ENCODE assay signal across 9 cellular contexts in the genomic region with DNA sequence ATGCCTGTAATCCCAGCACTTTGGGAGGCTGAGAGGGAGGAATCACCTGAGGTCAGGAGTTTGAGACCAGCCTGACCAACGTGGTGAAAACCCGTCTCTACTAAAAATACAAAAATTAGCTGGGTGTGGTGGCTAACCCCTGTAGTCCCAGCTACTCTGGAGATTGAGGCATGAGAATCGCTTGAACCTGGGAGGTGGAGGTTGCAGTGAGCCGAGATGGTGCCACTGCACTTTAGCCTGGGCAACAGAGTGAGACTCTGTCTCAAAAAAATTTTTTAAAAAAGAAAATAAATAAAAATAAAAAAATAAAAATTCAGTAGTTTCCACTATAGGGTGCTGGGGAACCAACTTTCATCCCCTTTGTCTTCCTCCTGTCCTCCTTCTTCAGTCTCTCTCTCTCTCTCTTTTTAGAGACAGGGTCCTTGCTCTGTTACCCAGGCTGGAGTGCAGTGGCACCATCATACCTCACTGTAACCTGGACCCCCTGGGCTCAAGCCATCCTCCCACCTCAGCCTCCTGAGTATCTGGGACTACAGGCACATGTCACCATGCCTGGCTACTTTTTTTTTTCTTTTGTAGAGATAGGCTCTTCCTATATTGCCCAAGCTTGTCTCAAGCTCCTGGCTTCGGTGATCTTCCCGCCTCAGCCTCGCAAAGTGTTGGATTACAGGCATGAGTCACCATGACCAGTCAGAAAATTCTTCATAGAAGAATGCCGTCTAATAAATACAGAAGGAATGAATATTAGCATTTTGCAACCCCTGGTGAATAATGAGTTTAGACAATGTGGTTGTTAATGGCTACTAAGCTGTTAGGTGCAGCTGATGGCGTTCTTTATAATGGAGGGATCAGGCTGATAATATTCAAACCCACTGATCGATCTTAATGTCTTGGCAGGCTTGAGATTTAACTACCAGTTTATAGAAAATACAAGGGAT. TPM values are rescaled to one million over a fixed set of nuclear protein-coding genes. Genes with fewer than 3 reads are reported as not detected.
DNase-seq lines count a peak whose midpoint lies in the region; ATAC-seq, FAIRE-seq and TF ChIP-seq lines count a peak whose summit lies in the region.
"Had no signal": no experiment of that assay in that cellular context is flagged by ENCODE, and none has a peak within 500 bp of the region (broad histone marks: within the 10 kb centered on the region; RNA-seq: fewer than 3 reads in every experiment).

No MANE protein-coding gene starts in this region.

- no peaks in the 10 kb centered on the region for H4K20me1 ChIP-seq in K562 (replicated peaks; ENCODE audit: control insufficient read depth, insufficient read depth, low read length)

- intact Hi-C loops in K562 (cut with micrococcal nuclease), result no loop called here

- peak overlapping the region; percentile 70 to 83; a peak in 3 of 4 replicates for H3K9ac ChIP-seq in K562 (ENCODE audit: insufficient read depth in 1 of 2, low read depth in 2 of 2, low read length in 2 of 2)

- ATAC-seq in K562 (peak; percentile 89), GM19023 (IDR thresholded peaks at IDR 0.05; ENCODE audit: unreplicated experiment) (no peak)

- CTCF ChIA-PET in K562 (lab: Yijun Ruan, JAX; ENCODE audit: low intra/inter-chr PET ratio), result interaction anchor here (0.8 kb wide), 1 partner anchor 55 kb away, joined by 3 read pairs; no protein-coding TSS in a partner anchor

- TF ChIP-seq EP300 in K562 (IDR thresholded peaks at IDR 0.05; ENCODE audit: low read length), result peak; percentile 74

- H3K9me3 ChIP-seq in K562 (replicated peaks; ENCODE audit: control insufficient read depth, insufficient read depth, low read depth, low read length) (no peaks in the 10 kb centered on the region), mesodermal cell (ENCODE audit: control insufficient read depth, low read length) (no peaks in the 10 kb centered on the region)

- peak overlapping the region; percentile 75 for H3K4me2 ChIP-seq in K562 (ENCODE audit: insufficient read depth, low read length)

- H3K36me3 ChIP-seq in K562 (ENCODE audit: control insufficient read depth, insufficient read depth, low read length), result no peaks in the 10 kb centered on the region; the same call in 2 of the 3 replicates
- no peaks in the 10 kb centered on the region for H3K36me3 ChIP-seq in mesodermal cell (ENCODE audit: control insufficient read depth, insufficient read depth, low read length)

- no peaks in the 10 kb centered on the region for H3K27me3 ChIP-seq in K562 (ENCODE audit: control insufficient read depth in 2 of 2, insufficient read depth in 2 of 2, low read length in 2 of 2)

- in situ Hi-C loops in K562 (cut with MboI), result loop anchor here (5.0 kb wide), 1 partner anchor 32 kb away; no protein-coding TSS in a partner anchor

- peak; percentile 60; the same call in 1 of the 2 replicates for TF ChIP-seq POLR2A in K562 (conservative IDR thresholded peaks at IDR 0.05)

- POLR2A ChIA-PET in K562 (lab: Yijun Ruan, JAX), result interaction anchor here (0.6 to 2.2 kb wide), 10 partner anchors 8 to 507 kb away, joined by 3 to 10 read pairs (median 3); partner anchors contain the start of gene RBM20

- BruUV-seq in K562 (replicated peaks; lab: Mats Ljungman, UMichigan), result no TSS peak

- peaks cover 31% of the 10 kb centered on the region for H3K79me2 ChIP-seq in K562 (ENCODE audit: control insufficient read depth, insufficient read depth, low read length)

- H3K27ac ChIP-seq in K562 (ENCODE audit: extremely low read depth, low read depth, low read length) (peak overlapping the region; percentile 98), mesodermal cell (ENCODE audit: low read depth, low read length, severe bottlenecking) (peak overlapping the region; percentile 45)

- peaks cover 12 to 16% of the 10 kb centered on the region in 2 experiments; a peak in 4 of 5 replicates for H3K4me1 ChIP-seq in K562 (replicated peaks in 1 of 2; ENCODE audit: control insufficient read depth in 2 of 2, insufficient read depth in 2 of 2, low read length in 2 of 2)
- peaks cover 21% of the 10 kb centered on the region for H3K4me1 ChIP-seq in mesodermal cell (ENCODE audit: control insufficient read depth, insufficient read depth, low read length, poor library complexity, severe bottlenecking)

- TF ChIP-seq RAD21 in K562 (CRISPR knock-in tag; conservative IDR thresholded peaks at IDR 0.05 in 1 of 2, IDR thresholded peaks at IDR 0.05 in 1 of 2), result no peak

- H3K4me3 ChIP-seq in K562, result no peak overlapping the region
- no peak overlapping the region for H3K4me3 ChIP-seq in mesodermal cell (ENCODE audit: extremely low read depth, insufficient read depth, low read length, poor library complexity, severe bottlenecking)

- FAIRE-seq in HTR-8/SVneo (lab: Jason Lieb, UNC), result no peak
- FAIRE-seq in K562 (lab: Jason Lieb, UNC), result peak; percentile 98

- TF ChIP-seq CTCF in K562 (IDR thresholded peaks at IDR 0.05 in 2 of 3, conservative IDR thresholded peaks at IDR 0.05 in 1 of 3; ENCODE audit: insufficient read depth in 2 of 3, low read depth in 1 of 3, low read length in 3 of 3), result no peak

- peak overlapping the region; percentile 84 for H2AFZ ChIP-seq in K562 (ENCODE audit: low read depth, low read length)

- no peaks in the 10 kb centered on the region for H3K9me1 ChIP-seq in K562 (ENCODE audit: control insufficient read depth, insufficient read depth, low read length)

- 5% methylated on average over 10 of the region's 10 CpGs for WGBS in K562 (ENCODE audit: insufficient coverage, low coverage, missing lambda C conversion rate)
- WGBS in mesodermal cell (ENCODE audit: insufficient coverage in 2 of 2), 2 experiments, result 82 to 83% methylated on average over 3 to 7 of the region's 10 CpGs

- DNase-seq in COLO668 (lab: John Stamatoyannopoulos, UW; ENCODE audit: unreplicated experiment) (peak; percentile 16), HTR-8/SVneo (ENCODE audit: insufficient read length, low spot score) (peak; percentile 19), K562 (ENCODE audit: extremely low read depth in 1 of 4, low spot score in 3 of 4) (peak in 2 of 4 experiments; percentile 29 to 90), DMS79 (lab: John Stamatoyannopoulos, UW) (no peak), HuH-7 (ENCODE audit: low spot score) (no peak)
- no peak for DNase-seq in activated T-cell treated with anti-CD3 and anti-CD28 coated beads, Interleukin-2, amount 50 U/mL, for 48 hours
- DNase-seq: MM.1S had no signal

TF ChIP-seq in K562, 482 proteins besides CTCF, POLR2A, EP300 and RAD21 (continues in another document):
- TF ChIP-seq ID3 (CRISPR knock-in tag; IDR thresholded peaks at IDR 0.05) (no peak), ID3 (tag; IDR thresholded peaks at IDR 0.05) (peak; percentile 32; the same call in 1 of the 2 replicates), ESRRB (CRISPR knock-in tag; IDR thresholded peaks at IDR 0.05; ENCODE audit: borderline replicate concordance) (no peak), ZNF316 (IDR thresholded peaks at IDR 0.05) (peak; percentile 86), KDM2B (CRISPR knock-in tag; IDR thresholded peaks at IDR 0.05) (no peak), ZNF639 (CRISPR knock-in tag; conservative IDR thresholded peaks at IDR 0.05 in 1 of 2, IDR thresholded peaks at IDR 0.05 in 1 of 2) (0 out of 4 replicates have a peak, but pooled peaks of 1 of the 2 experiments have one; percentile 25)
- TF ChIP-seq, protein P1, sequence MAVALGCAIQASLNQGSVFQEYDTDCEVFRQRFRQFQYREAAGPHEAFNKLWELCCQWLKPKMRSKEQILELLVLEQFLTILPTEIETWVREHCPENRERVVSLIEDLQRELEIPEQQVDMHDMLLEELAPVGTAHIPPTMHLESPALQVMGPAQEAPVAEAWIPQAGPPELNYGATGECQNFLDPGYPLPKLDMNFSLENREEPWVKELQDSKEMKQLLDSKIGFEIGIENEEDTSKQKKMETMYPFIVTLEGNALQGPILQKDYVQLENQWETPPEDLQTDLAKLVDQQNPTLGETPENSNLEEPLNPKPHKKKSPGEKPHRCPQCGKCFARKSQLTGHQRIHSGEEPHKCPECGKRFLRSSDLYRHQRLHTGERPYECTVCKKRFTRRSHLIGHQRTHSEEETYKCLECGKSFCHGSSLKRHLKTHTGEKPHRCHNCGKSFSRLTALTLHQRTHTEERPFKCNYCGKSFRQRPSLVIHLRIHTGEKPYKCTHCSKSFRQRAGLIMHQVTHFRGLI (CRISPR knock-in tag; IDR thresholded peaks at IDR 0.05), result no peak

RNA-seq across cellular contexts. Expression of gene RBM20, which starts 20.6 kb away (rescaled TPM):
- 20.1 and 23.9 TPM in 2 replicates for total RNA-seq in K562 (2011; cell fraction: chromatin; rRNA removed; ENCODE audit: low replicate concordance)
- 9.9 and 13.2 TPM in 2 replicates for total RNA-seq in K562 (2011; cell fraction: nucleolus; rRNA removed)
- 17.7 and 34.0 TPM in 2 replicates for total RNA-seq in K562 (2011; cell fraction: nucleoplasm; rRNA removed)
- total RNA-seq in K562 (2014; rRNA removed) (2.7 and 3.0 TPM in 2 replicates), K562 (2014; rRNA removed; fragmentation: Illumina TruSeq; extraction: Trizol) (3.2 TPM in 2 replicates), K562 (2015; rRNA removed; fragmentation: Illumina TruSeq; extraction: Trizol) (3.2 and 3.4 TPM in 2 replicates), K562 (2021) (4.6 and 5.7 TPM in 2 replicates)
- polyA plus RNA-seq in K562 (2011; rRNA removed) (2.6 and 3.1 TPM in 2 replicates), K562 (2014; fragmentation: Illumina TruSeq; extraction: Trizol) (4.6 and 4.8 TPM in 2 replicates), K562 (2014; fragmentation: Nextera tagmentation; extraction: Ambion mirVana) (under 1 TPM; 0.63 to 0.68 TPM), K562 (2014; rRNA removed) (3.7 and 4.7 TPM in 2 replicates)
- 1.3 and 1.9 TPM in 2 replicates for polyA plus RNA-seq in K562 (2011; cell fraction: cytosol; rRNA removed)
- polyA plus RNA-seq in K562 (2011; cell fraction: nucleus; rRNA removed), result 9.8 and 13.1 TPM in 2 replicates
- polyA plus RNA-seq in K562 (2012), result 2.8 and 4.2 TPM in 2 replicates
- polyA minus RNA-seq in K562 (2011; rRNA and poly(A)+ RNA removed), result 3.5 and 4.8 TPM in 2 replicates
- polyA minus RNA-seq in K562 (2011; cell fraction: cytosol; rRNA and poly(A)+ RNA removed), result 2.2 and 3.1 TPM in 2 replicates
- polyA minus RNA-seq in K562 (2011; cell fraction: nucleus; rRNA and poly(A)+ RNA removed), result 6.5 and 9.7 TPM in 2 replicates
- 2.7 TPM for polyA plus RNA-seq in mesodermal cell (2013, experiment 1 of 2)
- polyA plus RNA-seq in mesodermal cell (2013, experiment 2 of 2), result 2.9 TPM

Comparison
In these comparisons a context has a peak if more than half of its experiments do, and no peak if none do; other contexts are left out.
1. DNase-seq: peak in COLO668 (single experiment) and HTR-8/SVneo (single experiment); none in DMS79 (single experiment), activated T-cell treated with anti-CD3 and anti-CD28 coated beads, Interleukin-2, amount 50 U/mL, for 48 hours (0 of 2) and HuH-7 (single experiment).